In genomic region chr17:17913695-17914332, GRCh38 we compare ENCODE assay signal across 8 cellular contexts. TPM values are rescaled to one million over a fixed set of nuclear protein-coding genes. Genes with fewer than 3 reads are reported as not detected.
A peak's percentile ranks its signal among the peaks of the same experiment; 100 is the strongest.
DNase-seq lines count a peak whose midpoint lies in the region; ATAC-seq, FAIRE-seq and TF ChIP-seq lines count a peak whose summit lies in the region.

No MANE protein-coding gene starts in this region.

- H3K4me3 ChIP-seq in fibroblast of the aortic adventitia (ENCODE audit: low read depth, low read length) (no peak overlapping the region), pancreas (no peak overlapping the region)

- DNase-seq in NCI-H446 treated with DMSO at 0.1 percent for 48 hours (lab: John Stamatoyannopoulos, UW): peak; percentile 90
- peak; percentile 44 for DNase-seq in activated T-cell treated with anti-CD3 and anti-CD28 coated beads, Interleukin-2, amount 50 U/mL, for 24 hours
- peak; percentile 80 for DNase-seq in fibroblast of the aortic adventitia (ENCODE audit: low read depth)
- peak in 4 of 6 donors; percentile 24 to 58 (median 42) for DNase-seq in pancreas

- no peaks in the 10 kb centered on the region for H3K27me3 Mint-ChIP-seq in activated T-cell treated with anti-CD3 and anti-CD28 coated beads, Interleukin-2, amount 50 U/mL, for 24 hours

- H3K9me3 Mint-ChIP-seq in activated T-cell treated with anti-CD3 and anti-CD28 coated beads, Interleukin-2, amount 50 U/mL, for 24 hours: no peaks in the 10 kb centered on the region

- intact Hi-C loops in pancreas (cut with DNase I): no loop called here

- no peak for FAIRE-seq in pancreas (lab: Jason Lieb, UNC)

- no peak overlapping the region for H3K4me3 Mint-ChIP-seq in activated T-cell treated with anti-CD3 and anti-CD28 coated beads, Interleukin-2, amount 50 U/mL, for 24 hours

- no peaks in the 10 kb centered on the region for H3K9me3 ChIP-seq in pancreas

- H3K27ac ChIP-seq in C4-2B (peak overlapping the region; percentile 10), pancreas (no peak overlapping the region)

- H3K4me1 Mint-ChIP-seq in activated T-cell treated with anti-CD3 and anti-CD28 coated beads, Interleukin-2, amount 50 U/mL, for 24 hours (ENCODE audit: low read depth): peaks cover 13% of the 10 kb centered on the region

- WGBS in pancreas, 2 donors: 43 to 57% methylated on average over 4 of the region's 4 CpGs

- H3K36me3 Mint-ChIP-seq in activated T-cell treated with anti-CD3 and anti-CD28 coated beads, Interleukin-2, amount 50 U/mL, for 24 hours (ENCODE audit: low read depth): peaks cover 3% of the 10 kb centered on the region

- TF ChIP-seq CTCF in C4-2B (conservative IDR thresholded peaks at IDR 0.05): no peak
- no peak for TF ChIP-seq CTCF in fibroblast of the aortic adventitia (IDR thresholded peaks at IDR 0.05; ENCODE audit: insufficient read depth, low read length)
- no peak for TF ChIP-seq CTCF in pancreas (IDR thresholded peaks at IDR 0.05)

- peak; percentile 61 for ATAC-seq in HG02623 (IDR thresholded peaks at IDR 0.05; ENCODE audit: unreplicated experiment)
- ATAC-seq in pancreas: peak; percentile 75 to 96 (median 90)
- ATAC-seq in GM21825 (IDR thresholded peaks at IDR 0.05; ENCODE audit: unreplicated experiment): no peak
- ATAC-seq in GM18502 (IDR thresholded peaks at IDR 0.05; ENCODE audit: poor library complexity, unreplicated experiment): no peak

- H3K27ac Mint-ChIP-seq in activated T-cell treated with anti-CD3 and anti-CD28 coated beads, Interleukin-2, amount 50 U/mL, for 24 hours: no peak overlapping the region

- H3K36me3 ChIP-seq in pancreas: no peaks in the 10 kb centered on the region

- H3K4me1 ChIP-seq in pancreas: no peaks in the 10 kb centered on the region

- H3K27me3 ChIP-seq in pancreas: no peaks in the 10 kb centered on the region

RNA-seq across cellular contexts. Expression of gene TOM1L2, which starts 58.4 kb away (rescaled TPM):
- 27.2 and 40.3 TPM in 2 replicates for total RNA-seq in fibroblast of the aortic adventitia (ENCODE audit: low replicate concordance)
- 10 to 100 TPM; 20.3 to 28.2 (median 22.2) TPM for total RNA-seq in pancreas
- polyA plus RNA-seq in pancreas: 10 to 100 TPM; 21.7 to 26.2 TPM

RNA-seq across cellular contexts. Expression of gene DRC3, which starts 58.8 kb away (rescaled TPM):
- total RNA-seq in fibroblast of the aortic adventitia (ENCODE audit: low replicate concordance): 0.74 and 1.8 TPM in 2 replicates
- total RNA-seq in pancreas: 1 to 10 TPM; 2.1 to 5.3 (median 2.7) TPM
- 10 to 100 TPM; 10.7 to 19.3 TPM for polyA plus RNA-seq in pancreas

Comparison
In these comparisons a context has a peak if more than half of its experiments do, and no peak if none do; other contexts are left out.
1. ATAC-seq: peak in HG02623 (single experiment) and pancreas (4 of 4); none in GM21825 (single experiment) and GM18502 (single experiment).
2. Peak in every context shown above with its lines, with median percentiles within 50 percentile points of each other: DNase-seq.